Comparison of ENCODE assay signal across 8 cellular contexts in genomic region chr9:78031271-78031825, GRCh38. TPM values are rescaled to one million over a fixed set of nuclear protein-coding genes. Genes with fewer than 3 reads are reported as not detected.
DNase-seq lines count a peak whose midpoint lies in the region; ATAC-seq, FAIRE-seq and TF ChIP-seq lines count a peak whose summit lies in the region.

TSS of gene GNAQ (minus strand) at chr9:78031811. CDS start at chr9:78031235, 576 bp downstream.

- DNase-seq in AG10803 (ENCODE audit: low read depth) (no peak), HFFc6 (no peak), foreskin fibroblast (no peak), NCI-H1048 (lab: John Stamatoyannopoulos, UW) (no peak), EL (no peak), GM12891 (ENCODE audit: insufficient read length, low spot score) (no peak)
- peak; percentile 45 to 57 for DNase-seq in activated T-cell treated with anti-CD3 and anti-CD28 coated beads, Interleukin-2, amount 50 U/mL, for 72 hours

- H3K4me1 Mint-ChIP-seq in HFFc6 (ENCODE audit: low read depth) (peaks cover 67% of the 10 kb centered on the region), nephron (peaks cover 29% of the 10 kb centered on the region)
- peaks cover 52% of the 10 kb centered on the region for H3K4me1 Mint-ChIP-seq in activated T-cell treated with anti-CD3 and anti-CD28 coated beads, Interleukin-2, amount 50 U/mL, for 72 hours (ENCODE audit: low read depth)

- no peak for TF ChIP-seq CTCF in AG10803 (conservative IDR thresholded peaks at IDR 0.05; ENCODE audit: low read length)
- no peak for TF ChIP-seq CTCF in HFFc6 (IDR thresholded peaks at IDR 0.05)
- no peak for TF ChIP-seq CTCF in foreskin fibroblast (IDR thresholded peaks at IDR 0.05; ENCODE audit: low read depth, low read length)
- no peak for TF ChIP-seq CTCF in nephron (IDR thresholded peaks at IDR 0.05; ENCODE audit: unreplicated experiment in 3 of 3)

- no peak for TF ChIP-seq POLR2A in GM12891 (IDR thresholded peaks at IDR 0.05; ENCODE audit: low read depth, low read length)

- H3K36me3 Mint-ChIP-seq in HFFc6 (ENCODE audit: low read depth): no peaks in the 10 kb centered on the region
- peaks cover 4 to 7% of the 10 kb centered on the region in 2 donors for H3K36me3 Mint-ChIP-seq in activated T-cell treated with anti-CD3 and anti-CD28 coated beads, Interleukin-2, amount 50 U/mL, for 72 hours (ENCODE audit: insufficient read depth in 2 of 2)
- no peaks in the 10 kb centered on the region for H3K36me3 Mint-ChIP-seq in nephron (ENCODE audit: low read depth)

- H3K27me3 Mint-ChIP-seq in HFFc6 (ENCODE audit: insufficient read depth): no peaks in the 10 kb centered on the region
- H3K27me3 Mint-ChIP-seq in activated T-cell treated with anti-CD3 and anti-CD28 coated beads, Interleukin-2, amount 50 U/mL, for 72 hours (ENCODE audit: low read depth): no peaks in the 10 kb centered on the region
- H3K27me3 Mint-ChIP-seq in nephron (ENCODE audit: low read depth): no peaks in the 10 kb centered on the region

- H3K9me3 Mint-ChIP-seq in HFFc6: no peaks in the 10 kb centered on the region
- no peaks in the 10 kb centered on the region for H3K9me3 Mint-ChIP-seq in activated T-cell treated with anti-CD3 and anti-CD28 coated beads, Interleukin-2, amount 50 U/mL, for 72 hours
- no peaks in the 10 kb centered on the region for H3K9me3 Mint-ChIP-seq in nephron

- H3K4me3 ChIP-seq in AG10803 (ENCODE audit: low read length) (peak within 1 kb of the TSS; percentile 80), foreskin fibroblast (ENCODE audit: low read depth in 1 of 2, low read length in 2 of 2) (peak within 1 kb of the TSS; percentile 79 to 91)

- ATAC-seq in activated T-cell treated with anti-CD3 and anti-CD28 coated beads, Interleukin-2, amount 50 U/mL, for 72 hours (replicated peaks in 1 of 2): peak; percentile 35 to 51

- no peak for FAIRE-seq in GM12891 (lab: Jason Lieb, UNC)

- H3K4me3 Mint-ChIP-seq in HFFc6: peak within 1 kb of the TSS; percentile 94
- peak within 1 kb of the TSS; percentile 95 to 100 for H3K4me3 Mint-ChIP-seq in activated T-cell treated with anti-CD3 and anti-CD28 coated beads, Interleukin-2, amount 50 U/mL, for 72 hours
- peak within 1 kb of the TSS; percentile 93 to 95 (median 94) for H3K4me3 Mint-ChIP-seq in nephron

- peak within 1 kb of the TSS; percentile 93 for H3K27ac Mint-ChIP-seq in HFFc6
- peak within 1 kb of the TSS; percentile 98 for H3K27ac Mint-ChIP-seq in activated T-cell treated with anti-CD3 and anti-CD28 coated beads, Interleukin-2, amount 50 U/mL, for 72 hours
- peak within 1 kb of the TSS; percentile 97 to 99 (median 99) for H3K27ac Mint-ChIP-seq in nephron

TF ChIP-seq in GM12891, 5 proteins besides CTCF, POLR2A, EP300 and RAD21:
- no peak for TF ChIP-seq SPI1 (IDR thresholded peaks at IDR 0.05; ENCODE audit: low read depth, low read length)
- no peak for TF ChIP-seq PAX5 (IDR thresholded peaks at IDR 0.05; ENCODE audit: insufficient read depth, low read length, severe bottlenecking)
- no peak for TF ChIP-seq POU2F2 (IDR thresholded peaks at IDR 0.05; ENCODE audit: low read depth, low read length)
- no peak for TF ChIP-seq POLR2AphosphoS5 (IDR thresholded peaks at IDR 0.05; ENCODE audit: low read depth, low read length)
- no peak for TF ChIP-seq TAF1 (IDR thresholded peaks at IDR 0.05; ENCODE audit: low read depth, low read length)

RNA-seq across cellular contexts. Expression of gene GNAQ, which starts in this region (rescaled TPM):
- 10 to 100 TPM; 41.6 to 45.8 (median 44.3) TPM for total RNA-seq in HFFc6 (2021; fragmentation: NEBNext Ultra II Directional; extraction: Animal tissue kit (Norgen Biotek cat#: 25700))
- 10 to 100 TPM; 22.3 to 22.7 TPM for total RNA-seq in activated T-cell treated with anti-CD3 and anti-CD28 coated beads, Interleukin-2, amount 50 U/mL, for 72 hours
- polyA plus RNA-seq in GM12891 (2012; ENCODE audit: low read depth, missing spikeins): 0.18 TPM

Comparison
In these comparisons a context has a peak if more than half of its experiments do, and no peak if none do; other contexts are left out.
1. DNase-seq: peak in activated T-cell treated with anti-CD3 and anti-CD28 coated beads, Interleukin-2, amount 50 U/mL, for 72 hours (2 of 2); none in AG10803 (single experiment), HFFc6 (single experiment), foreskin fibroblast (0 of 2), NCI-H1048 (single experiment), EL (single experiment) and GM12891 (single experiment).
2. Peak in every context shown above with its lines, with median percentiles within 50 percentile points of each other: H3K27ac Mint-ChIP-seq and H3K4me3 Mint-ChIP-seq.